In the genomic region with DNA sequence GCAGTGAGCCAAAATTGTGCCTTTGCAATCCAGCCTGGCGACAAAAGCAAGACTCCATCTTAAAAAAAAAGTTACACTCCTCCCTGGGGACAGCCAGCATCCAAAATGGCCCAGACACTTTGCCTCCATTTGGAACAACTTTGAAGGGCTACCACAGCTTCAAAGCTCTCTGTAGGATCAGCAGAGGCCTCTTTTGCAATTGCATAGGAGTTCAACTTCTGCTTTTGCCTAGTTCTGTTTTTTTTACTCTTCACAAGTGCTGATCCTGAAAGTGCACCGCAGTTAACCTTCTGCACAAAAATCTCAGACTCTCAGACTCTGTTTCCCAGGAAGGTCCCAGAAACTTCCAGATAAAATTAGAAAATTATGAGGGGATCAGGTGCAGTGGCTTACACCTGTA, we compare ENCODE assay signal across 14 cellular contexts.
"Had no signal": no experiment of that assay in that cellular context is flagged by ENCODE, and none has a peak within 500 bp of the region (broad histone marks: within the 10 kb centered on the region; RNA-seq: fewer than 3 reads in every experiment).

No MANE protein-coding gene starts in this region.

- DNase-seq: activated CD4-positive, alpha-beta T cell treated with anti-CD3 and anti-CD28 coated beads, Interleukin-2, amount 50 U/mL, for 4 hours; activated effector memory CD4-positive, alpha-beta T cell treated with Interleukin-2 at 50 U/mL for 16 hours; activated naive CD8-positive, alpha-beta T cell treated with anti-CD3 and anti-CD28 coated beads for 36 hours; activated T-cell treated with anti-CD3 and anti-CD28 coated beads, Interleukin-2, amount 50 U/mL, for 24 hours; dorsolateral prefrontal cortex; glutamatergic neuron; immature natural killer cell; mammary epithelial cell; sigmoid colon; stimulated activated CD4-positive, alpha-beta T cell treated with anti-CD3 and anti-CD28 coated beads, Interleukin-2, amount 100 ng/mL, for 24 hours; stimulated activated naive B cell treated with anti-CD40 and anti-IgM and Interleukin-4, amounts not matched to agents 10 μg/mL and 1 μg/mL and 100 μg/mL, for 72 hours; transverse colon had no signal

- H3K27me3 ChIP-seq: dorsolateral prefrontal cortex, sigmoid colon, transverse colon had no signal

- H3K36me3 ChIP-seq: sigmoid colon, transverse colon had no signal

- H3K27ac ChIP-seq: dorsolateral prefrontal cortex, sigmoid colon, transverse colon had no signal

- H3K9me3 ChIP-seq: sigmoid colon, transverse colon had no signal

- H3K4me3 ChIP-seq: dorsolateral prefrontal cortex, sigmoid colon, transverse colon had no signal

- ATAC-seq: esophagus mucosa; natural killer cell treated with Interleukin-12 subunit alpha and Interleukin-12 subunit beta and Interleukin-15 and Interleukin-18, amount 100 ng/mL, for 72 hours; stimulated activated naive B cell treated with anti-CD40 and anti-IgM and Interleukin-4, amounts not matched to agents 10 μg/mL and 1 μg/mL and 100 μg/mL, for 72 hours had no signal
